ENCODE assay signal across 10 cellular contexts in genomic region chr3:184184546-184185234, GRCh38. TPM values are rescaled to one million over a fixed set of nuclear protein-coding genes. Genes with fewer than 3 reads are reported as not detected.
DNase-seq lines count a peak whose midpoint lies in the region; ATAC-seq and TF ChIP-seq lines count a peak whose summit lies in the region.
"Had no signal": no experiment of that assay in that cellular context is flagged by ENCODE, and none has a peak within 500 bp of the region (broad histone marks: within the 10 kb centered on the region; RNA-seq: fewer than 3 reads in every experiment).

No MANE protein-coding gene starts in this region.

- no peaks in the 10 kb centered on the region for H3K27me3 ChIP-seq in hepatocyte
- H3K27me3 ChIP-seq in stomach = no peaks in the 10 kb centered on the region

- H3K4me1 Mint-ChIP-seq in activated T-cell treated with anti-CD3 and anti-CD28 coated beads, Interleukin-2, amount 50 U/mL, for 4 hours (ENCODE audit: low read depth) = peaks cover 30% of the 10 kb centered on the region
- H3K4me1 Mint-ChIP-seq in T-helper 17 cell = peaks cover 31% of the 10 kb centered on the region

- WGBS in hepatocyte (ENCODE audit: low lambda C conversion rate, missing lambda C conversion rate) = 95% methylated on average over 18 of the region's 18 CpGs
- 92 to 95% (median 93%) methylated on average over 18 of the region's 18 CpGs for WGBS in stomach, 5 donors

- H3K4me2 ChIP-seq in hepatocyte = peak overlapping the region; percentile 72

- peaks cover 34% of the 10 kb centered on the region for H3K79me2 ChIP-seq in hepatocyte

- no peak for ATAC-seq in activated T-cell treated with anti-CD3 and anti-CD28 coated beads, Interleukin-2, amount 50 U/mL, for 4 hours
- ATAC-seq in T-helper 17 cell = no peak
- no peak for ATAC-seq in GM21717 (IDR thresholded peaks at IDR 0.05; ENCODE audit: unreplicated experiment)
- no peak for ATAC-seq in GM18867 (IDR thresholded peaks at IDR 0.05; ENCODE audit: unreplicated experiment)

- H3K27me3 Mint-ChIP-seq in activated T-cell treated with anti-CD3 and anti-CD28 coated beads, Interleukin-2, amount 50 U/mL, for 4 hours (ENCODE audit: low read depth) = no peaks in the 10 kb centered on the region
- no peaks in the 10 kb centered on the region for H3K27me3 Mint-ChIP-seq in T-helper 17 cell

- H3K4me3 ChIP-seq in hepatocyte = no peak overlapping the region
- H3K4me3 ChIP-seq in stomach = peak overlapping the region in 1 of 4 donors; percentile 96

- H3K36me3 ChIP-seq in hepatocyte (replicated peaks; ENCODE audit: insufficient read depth, low read depth) (peaks cover 4% of the 10 kb centered on the region), stomach (peaks cover 65 to 74% (median 72%) of the 10 kb centered on the region in 4 donors)

- peaks cover 15% of the 10 kb centered on the region for H3K4me1 ChIP-seq in hepatocyte (ENCODE audit: insufficient read depth)
- peaks cover 22 to 47% (median 36%) of the 10 kb centered on the region in 4 donors for H3K4me1 ChIP-seq in stomach

- no peak for TF ChIP-seq EP300 in stomach (IDR thresholded peaks at IDR 0.05)

- H3K27ac Mint-ChIP-seq in T-helper 17 cell = peak overlapping the region; percentile 96

- no peaks in the 10 kb centered on the region for H3K9me2 ChIP-seq in hepatocyte (replicated peaks; ENCODE audit: insufficient read depth)

- peaks cover 54% of the 10 kb centered on the region for H3K36me3 Mint-ChIP-seq in activated T-cell treated with anti-CD3 and anti-CD28 coated beads, Interleukin-2, amount 50 U/mL, for 4 hours (ENCODE audit: insufficient read depth)
- H3K36me3 Mint-ChIP-seq in T-helper 17 cell (ENCODE audit: low read depth) = peaks cover 5% of the 10 kb centered on the region

- H3K4me3 Mint-ChIP-seq in activated T-cell treated with anti-CD3 and anti-CD28 coated beads, Interleukin-2, amount 50 U/mL, for 4 hours = peak overlapping the region; percentile 99
- no peak overlapping the region for H3K4me3 Mint-ChIP-seq in T-helper 17 cell

- H3K27ac ChIP-seq in hepatocyte (peak overlapping the region; percentile 85), stomach (peak overlapping the region in 4 of 5 donors; percentile 83 to 90 (median 86))

- no peak for TF ChIP-seq POLR2A in stomach (IDR thresholded peaks at IDR 0.05)

- intact Hi-C loops in stomach (cut with DNase I; ENCODE audit: low total_unique reads) = loop anchor here (10.0 kb wide), 1 partner anchor 60 kb away; the partner anchor contains the start of genes ALG3 and EEF1AKMT4

- no peak for DNase-seq in activated T-cell treated with anti-CD3 and anti-CD28 coated beads, Interleukin-2, amount 50 U/mL, for 4 hours
- no peak for DNase-seq in activated T-cell treated with anti-CD3 and anti-CD28 coated beads for 4 hours
- DNase-seq in T-helper 17 cell = no peak
- no peak for DNase-seq in hepatocyte (ENCODE audit: low spot score)
- no peak for DNase-seq in stomach
- DNase-seq in SHP77 treated with DMSO at 0.1 percent for 48 hours (lab: John Stamatoyannopoulos, UW) = no peak
- DNase-seq: activated CD4-positive, alpha-beta T cell treated with anti-CD3 and anti-CD28 coated beads for 48 hours; NCI-H187 treated with DMSO at 0.1 percent for 48 hours had no signal

- TF ChIP-seq CTCF in hepatocyte (IDR thresholded peaks at IDR 0.05; ENCODE audit: poor library complexity) = no peak
- TF ChIP-seq CTCF in stomach (IDR thresholded peaks at IDR 0.05) = no peak

- peak overlapping the region; percentile 45 for H2AFZ ChIP-seq in hepatocyte

- H4K20me1 ChIP-seq in hepatocyte (ENCODE audit: insufficient read depth, poor library complexity, severe bottlenecking) = peaks cover 22% of the 10 kb centered on the region

- no peaks in the 10 kb centered on the region for H3K9me3 Mint-ChIP-seq in activated T-cell treated with anti-CD3 and anti-CD28 coated beads, Interleukin-2, amount 50 U/mL, for 4 hours

- no peaks in the 10 kb centered on the region for H3K9me3 ChIP-seq in T-helper 17 cell (ENCODE audit: control insufficient read depth, low read length, poor library complexity, severe bottlenecking)
- H3K9me3 ChIP-seq in hepatocyte (ENCODE audit: low read depth) = no peaks in the 10 kb centered on the region
- no peaks in the 10 kb centered on the region for H3K9me3 ChIP-seq in stomach

RNA-seq across cellular contexts. Expression of gene ABCF3, which starts 1.3 kb away (rescaled TPM):
- total RNA-seq in activated T-cell treated with anti-CD3 and anti-CD28 coated beads, Interleukin-2, amount 50 U/mL, for 4 hours = 10 to 100 TPM; 79.7 to 91.2 (median 84.4) TPM
- 100 to 1,000 TPM; 118 to 120 TPM for total RNA-seq in T-helper 17 cell
- total RNA-seq in hepatocyte = 31.6 and 33.1 TPM in 2 replicates
- 62.7 and 68.8 TPM in 2 replicates for polyA plus RNA-seq in hepatocyte
- total RNA-seq in stomach = 100 to 1,000 TPM in 1 of 5 donors, 10 to 100 TPM in 4; 21.6 to 194 (median 55.9) TPM
- polyA plus RNA-seq in stomach = 10 to 100 TPM; 43.4 to 45.0 (median 44.5) TPM

RNA-seq across cellular contexts. Expression of gene AP2M1, which starts 10.0 kb away (rescaled TPM):
- total RNA-seq in activated T-cell treated with anti-CD3 and anti-CD28 coated beads, Interleukin-2, amount 50 U/mL, for 4 hours = 100 to 1,000 TPM; 242 to 255 (median 251) TPM
- total RNA-seq in T-helper 17 cell (100 to 1,000 TPM; 120 to 164 TPM), hepatocyte (222 and 243 TPM in 2 replicates), stomach (100 to 1,000 TPM in 4 of 5 donors, 10 to 100 TPM in 1; 96.2 to 204 (median 134) TPM)
- polyA plus RNA-seq in hepatocyte (389 and 436 TPM in 2 replicates), stomach (100 to 1,000 TPM; 143 to 220 (median 208) TPM)

RNA-seq across cellular contexts. Expression of gene DVL3, which starts 29.5 kb away (rescaled TPM):
- 10 to 100 TPM; 38.7 to 46.4 (median 40.3) TPM for total RNA-seq in activated T-cell treated with anti-CD3 and anti-CD28 coated beads, Interleukin-2, amount 50 U/mL, for 4 hours
- total RNA-seq in T-helper 17 cell = 10 to 100 TPM; 31.5 to 42.9 TPM
- 45.9 and 49.1 TPM in 2 replicates for total RNA-seq in hepatocyte
- 121 and 154 TPM in 2 replicates for polyA plus RNA-seq in hepatocyte
- total RNA-seq in stomach = 100 to 1,000 TPM in 1 of 5 donors, 10 to 100 TPM in 4; 27.9 to 107 (median 55.4) TPM
- polyA plus RNA-seq in stomach = 10 to 100 TPM; 21.2 to 26.4 (median 25.8) TPM

RNA-seq across cellular contexts. Expression of gene VWA5B2, which starts 44.7 kb away (rescaled TPM):
- under 1 TPM in 1 of 3 donors, not detected in 2; 0.16 TPM for total RNA-seq in activated T-cell treated with anti-CD3 and anti-CD28 coated beads, Interleukin-2, amount 50 U/mL, for 4 hours
- total RNA-seq in T-helper 17 cell (not detected), hepatocyte (0.40 and 3.2 TPM in 2 replicates), stomach (10 to 100 TPM in 2 of 5 donors, 1 to 10 TPM in 2, under 1 TPM in 1; under 0.01 to 100.0 (median 2.4) TPM)
- polyA plus RNA-seq in hepatocyte (1.0 and 1.5 TPM in 2 replicates), stomach (1 to 10 TPM; 1.6 to 3.5 (median 2.4) TPM)

RNA-seq across cellular contexts. Expression of gene EIF2B5, which starts 49.5 kb away (rescaled TPM):
- total RNA-seq in activated T-cell treated with anti-CD3 and anti-CD28 coated beads, Interleukin-2, amount 50 U/mL, for 4 hours = 10 to 100 TPM; 91.7 to 94.5 (median 92.6) TPM
- total RNA-seq in T-helper 17 cell = 10 to 100 TPM; 49.5 to 53.8 TPM
- total RNA-seq in hepatocyte = 34.6 and 35.0 TPM in 2 replicates
- polyA plus RNA-seq in hepatocyte = 35.6 and 41.0 TPM in 2 replicates
- 100 to 1,000 TPM in 1 of 5 donors, 10 to 100 TPM in 3, 1 to 10 TPM in 1; 1.4 to 113 (median 36.5) TPM for total RNA-seq in stomach
- polyA plus RNA-seq in stomach = 10 to 100 TPM; 33.0 to 42.0 (median 33.7) TPM
